ENCODE assay signal across 10 cellular contexts in the genomic region with DNA sequence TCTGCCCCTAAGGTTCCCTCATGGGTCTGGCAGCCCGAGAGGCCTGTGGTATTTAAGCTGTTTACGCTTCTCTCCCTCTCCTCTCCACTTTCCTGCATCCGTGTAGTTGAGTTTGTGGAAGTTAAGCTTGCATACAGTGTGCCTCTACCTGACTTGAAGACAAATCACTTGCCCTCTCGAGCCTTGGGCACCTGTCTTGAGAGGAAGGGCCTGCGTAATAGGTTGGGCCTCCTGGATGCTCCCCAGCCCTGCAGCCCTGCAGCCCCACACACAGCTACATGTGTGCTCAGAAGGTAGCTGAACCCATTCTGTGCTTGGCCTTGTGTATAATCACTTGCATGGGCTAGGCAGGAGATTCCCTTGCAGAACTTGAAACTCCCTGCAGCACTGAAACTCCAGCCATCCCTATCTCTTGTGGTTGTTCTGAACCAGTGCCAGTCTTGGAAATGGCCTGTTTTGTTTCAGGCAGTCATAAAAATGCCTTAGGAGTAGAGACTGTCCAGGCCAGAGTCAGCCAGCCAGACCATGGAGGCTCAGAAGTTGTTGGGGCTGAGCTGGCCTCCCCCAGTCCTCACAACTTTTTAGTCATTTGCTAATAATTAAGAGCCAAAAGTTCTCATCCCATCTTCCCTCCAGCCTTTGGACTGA.
DNase-seq lines count a peak whose midpoint lies in the region; ATAC-seq and TF ChIP-seq lines count a peak whose summit lies in the region.
"Had no signal": no experiment of that assay in that cellular context is flagged by ENCODE, and none has a peak within 500 bp of the region (broad histone marks: within the 10 kb centered on the region; RNA-seq: fewer than 3 reads in every experiment).

No MANE protein-coding gene starts in this region.

- H3K9me2 ChIP-seq in GM23248 (ENCODE audit: insufficient read depth): no peaks in the 10 kb centered on the region

- in situ Hi-C loops in GM23248 (cut with MboI): no loop called here

- H3K4me3 Mint-ChIP-seq in activated T-helper 17 cell treated with anti-CD3 and anti-CD28 coated beads, Interleukin-2, amount 50 U/mL, for 72 hours: peak overlapping the region; percentile 67

- peak overlapping the region; percentile 54 for H3K9ac ChIP-seq in GM23248

- no peak for ATAC-seq in activated T-helper 17 cell treated with anti-CD3 and anti-CD28 coated beads, Interleukin-2, amount 50 U/mL, for 72 hours (replicated peaks)
- peak; percentile 73 for ATAC-seq in left ventricle myocardium superior

- H3K27me3 Mint-ChIP-seq in activated T-helper 17 cell treated with anti-CD3 and anti-CD28 coated beads, Interleukin-2, amount 50 U/mL, for 72 hours: no peaks in the 10 kb centered on the region

- WGBS in GM23248 (ENCODE audit: low coverage in 1 of 2, low lambda C conversion rate in 2 of 2, missing lambda C conversion rate in 2 of 2), 2 experiments: 89 to 91% methylated on average over 5 of the region's 5 CpGs
- 84 to 93% (median 86%) methylated on average over 5 of the region's 5 CpGs for WGBS in spleen, 5 donors

- H3K36me3 ChIP-seq in GM23248 (ENCODE audit: low read depth) (no peaks in the 10 kb centered on the region), spleen (peaks cover 0 to 75% (median 0%) of the 10 kb centered on the region in 6 donors)

- TF ChIP-seq CTCF in spleen (IDR thresholded peaks at IDR 0.05 in 8 of 11, conservative IDR thresholded peaks at IDR 0.05 in 3 of 11): no peak

- H3K27me3 ChIP-seq in GM23248 (replicated peaks; ENCODE audit: insufficient read depth) (no peaks in the 10 kb centered on the region), spleen (replicated peaks in 1 of 7) (no peaks in the 10 kb centered on the region)

- H3F3A ChIP-seq in GM23248 (ENCODE audit: insufficient read depth): peaks cover 47% of the 10 kb centered on the region

- peaks cover 35% of the 10 kb centered on the region for H3K4me1 ChIP-seq in GM23248 (ENCODE audit: insufficient read depth)
- peaks cover 28 to 83% (median 58%) of the 10 kb centered on the region in 6 donors for H3K4me1 ChIP-seq in spleen

- H2AFZ ChIP-seq in GM23248: no peak overlapping the region

- no peaks in the 10 kb centered on the region for H4K20me1 ChIP-seq in GM23248 (ENCODE audit: insufficient read depth)

- peaks cover 25% of the 10 kb centered on the region for H3K36me3 Mint-ChIP-seq in activated T-helper 17 cell treated with anti-CD3 and anti-CD28 coated beads, Interleukin-2, amount 50 U/mL, for 72 hours (ENCODE audit: low read depth)

- H3K4me2 ChIP-seq in GM23248 (ENCODE audit: unreplicated experiment): peak overlapping the region; percentile 70

- no peaks in the 10 kb centered on the region for H3K9me3 ChIP-seq in GM23248 (ENCODE audit: low read depth)
- H3K9me3 ChIP-seq in spleen: no peaks in the 10 kb centered on the region

- DNase-seq in GM23248 (peak; percentile 88), left ventricle myocardium superior (no peak), spleen (no peak), Kasumi-1 (lab: John Stamatoyannopoulos, UW) (no peak), pons (ENCODE audit: low spot score) (no peak), DMS79 treated with DMSO at 0.1 percent for 48 hours (lab: John Stamatoyannopoulos, UW) (no peak)
- DNase-seq in stimulated activated CD4-positive, alpha-beta T cell treated with anti-CD3 and anti-CD28 coated beads, Interleukin-4, amount 100 ng/mL, for 1 hour: no peak
- DNase-seq: activated CD8-positive, alpha-beta memory T cell treated with anti-CD3 and anti-CD28 coated beads, Interleukin-2, amount 50 U/mL, for 48 hours; NCI-H187 had no signal

- peak overlapping the region; percentile 88 for H3K27ac Mint-ChIP-seq in activated T-helper 17 cell treated with anti-CD3 and anti-CD28 coated beads, Interleukin-2, amount 50 U/mL, for 72 hours

- no peaks in the 10 kb centered on the region for H3K79me2 ChIP-seq in GM23248 (ENCODE audit: insufficient read depth)

- H3K9me3 Mint-ChIP-seq in activated T-helper 17 cell treated with anti-CD3 and anti-CD28 coated beads, Interleukin-2, amount 50 U/mL, for 72 hours: no peaks in the 10 kb centered on the region

- H3K27ac ChIP-seq in GM23248: peak overlapping the region; percentile 88
- peak overlapping the region; percentile 51 to 90 (median 70) for H3K27ac ChIP-seq in spleen

- peaks cover 42% of the 10 kb centered on the region for H3K4me1 Mint-ChIP-seq in activated T-helper 17 cell treated with anti-CD3 and anti-CD28 coated beads, Interleukin-2, amount 50 U/mL, for 72 hours

- TF ChIP-seq POLR2A in spleen (IDR thresholded peaks at IDR 0.05): no peak

- 0 out of 2 replicates have a peak overlapping the region, but pooled peaks have one; percentile 2 for H3K4me3 ChIP-seq in GM23248
- no peak overlapping the region for H3K4me3 ChIP-seq in spleen

- intact Hi-C loops in left ventricle myocardium superior (cut with micrococcal nuclease): no loop called here
- intact Hi-C loops in spleen (cut with DNase I; ENCODE audit: low total_unique reads): no loop called here
